9 cellular contexts compared by ENCODE assay signal in the genomic region with DNA sequence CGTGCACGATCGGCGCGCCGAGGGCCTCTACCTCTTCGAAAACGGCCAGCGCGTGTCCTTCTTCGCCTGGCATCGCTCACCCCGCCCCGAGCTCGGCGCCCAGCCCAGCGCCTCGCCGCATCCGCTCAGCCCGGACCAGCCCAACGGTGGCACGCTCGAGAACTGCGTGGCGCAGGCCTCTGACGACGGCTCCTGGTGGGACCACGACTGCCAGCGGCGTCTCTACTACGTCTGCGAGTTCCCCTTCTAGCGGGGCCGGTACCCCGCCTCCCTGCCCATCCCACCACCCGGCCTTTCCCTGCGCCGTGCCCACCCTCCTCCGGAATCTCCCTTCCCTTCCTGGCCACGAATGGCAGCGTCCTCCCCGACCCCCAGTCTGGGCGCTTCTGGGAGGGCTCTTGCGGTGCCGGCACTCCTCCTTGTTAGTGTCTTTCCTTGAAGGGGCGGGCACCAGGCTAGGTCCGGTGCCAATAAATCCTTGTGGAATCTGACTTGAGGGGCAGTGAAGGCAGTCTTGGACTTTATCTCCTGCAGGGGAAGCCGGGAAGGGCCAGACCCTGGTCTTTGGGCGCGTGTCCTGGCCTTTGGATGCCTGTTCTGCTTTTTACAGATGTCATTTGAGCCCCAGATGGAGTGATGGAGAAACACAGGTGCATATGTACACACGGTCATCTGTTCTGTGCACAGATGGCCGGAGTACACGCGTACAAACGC. TPM values are rescaled to one million over a fixed set of nuclear protein-coding genes. Genes with fewer than 3 reads are reported as not detected.
DNase-seq lines count a peak whose midpoint lies in the region; ATAC-seq and TF ChIP-seq lines count a peak whose summit lies in the region.
"Had no signal": no experiment of that assay in that cellular context is flagged by ENCODE, and none has a peak within 500 bp of the region (broad histone marks: within the 10 kb centered on the region; RNA-seq: fewer than 3 reads in every experiment).

No MANE protein-coding gene starts in this region.

- peak overlapping the region; percentile 74 to 85 for H3K27ac ChIP-seq in uterus

- no peaks in the 10 kb centered on the region for H3K9me3 Mint-ChIP-seq in MCF 10A (ENCODE audit: unreplicated experiment)
- peaks cover 8% of the 10 kb centered on the region for H3K9me3 Mint-ChIP-seq in memory B cell

- DNase-seq in MCF 10A (ENCODE audit: unreplicated experiment) (no peak), memory B cell (ENCODE audit: low spot score in 2 of 2) (no peak), uterus (no peak), SIG-M5 treated with dmso at 0.1 percent for 504 hours (lab: John Stamatoyannopoulos, UW; ENCODE audit: unreplicated experiment) (no peak), DMS53 treated with DMSO at 0.1 percent for 48 hours (lab: John Stamatoyannopoulos, UW; ENCODE audit: unreplicated experiment) (no peak)

- H3K36me3 Mint-ChIP-seq in MCF 10A (ENCODE audit: insufficient read depth, unreplicated experiment) (no peaks in the 10 kb centered on the region), memory B cell (peaks cover 4% of the 10 kb centered on the region)

- peaks cover 0 to 19% of the 10 kb centered on the region in 2 donors for H3K4me1 ChIP-seq in uterus

- H3K36me3 ChIP-seq in uterus, result no peaks in the 10 kb centered on the region

- H3K4me3 Mint-ChIP-seq in MCF 10A (ENCODE audit: unreplicated experiment) (peak overlapping the region; percentile 82), memory B cell (peak overlapping the region; percentile 73)

- peak; percentile 22 for ATAC-seq in HG03457 (IDR thresholded peaks at IDR 0.05; ENCODE audit: unreplicated experiment)
- ATAC-seq in memory B cell (ENCODE audit: low read depth), result peak; percentile 40
- ATAC-seq in GM19023 (IDR thresholded peaks at IDR 0.05; ENCODE audit: unreplicated experiment), result no peak
- ATAC-seq: Panc1 had no signal

- H3K27me3 ChIP-seq in uterus, result no peaks in the 10 kb centered on the region

- TF ChIP-seq CTCF in GM12875 (IDR thresholded peaks at IDR 0.05; ENCODE audit: borderline replicate concordance, insufficient read depth, low read depth, low read length) (no peak), MCF 10A (IDR thresholded peaks at IDR 0.05; ENCODE audit: unreplicated experiment) (no peak), uterus (IDR thresholded peaks at IDR 0.05) (no peak)

- no TSS peak for BruUV-seq in MCF 10A (replicated peaks; lab: Mats Ljungman, UMichigan)

- no peak for TF ChIP-seq POLR2A in uterus (IDR thresholded peaks at IDR 0.05)

- no peaks in the 10 kb centered on the region for H3K27me3 Mint-ChIP-seq in MCF 10A (ENCODE audit: insufficient read depth, unreplicated experiment)
- H3K27me3 Mint-ChIP-seq in memory B cell, result peaks cover 45% of the 10 kb centered on the region

- intact Hi-C loops in MCF 10A (cut with micrococcal nuclease) (no loop called here), uterus (cut with DNase I; ENCODE audit: low total_unique reads) (no loop called here)

- peak overlapping the region; percentile 87 for H3K27ac Mint-ChIP-seq in MCF 10A (ENCODE audit: low read depth, unreplicated experiment)
- peak overlapping the region; percentile 41 for H3K27ac Mint-ChIP-seq in memory B cell

- peaks cover 7% of the 10 kb centered on the region for H3K4me1 Mint-ChIP-seq in MCF 10A (ENCODE audit: insufficient read depth, unreplicated experiment)
- H3K4me1 Mint-ChIP-seq in memory B cell, result peaks cover 11% of the 10 kb centered on the region

- H3K4me3 ChIP-seq in GM12875 (ENCODE audit: low read depth, low read length), result peak overlapping the region; percentile 57
- peak overlapping the region; percentile 66 to 78 for H3K4me3 ChIP-seq in uterus

- no peaks in the 10 kb centered on the region for H3K9me3 ChIP-seq in uterus

- POLR2A ChIA-PET in MCF 10A (lab: Yijun Ruan, JAX), result interaction anchor here (0.6 to 1.3 kb wide), 6 partner anchors 9 to 1939 kb away, joined by 3 to 7 read pairs (median 4); a partner anchor contains a TSS

- CTCF ChIA-PET in MCF 10A (lab: Yijun Ruan, JAX), result interaction anchor here (0.6 to 0.8 kb wide), 5 partner anchors 19 to 1573 kb away, joined by 3 to 4 read pairs (median 3); no protein-coding TSS in a partner anchor

RNA-seq across cellular contexts. Expression of a gene that starts 2.2 kb away (rescaled TPM):
- total RNA-seq in MCF 10A (2022), result 2.4 and 2.8 TPM in 2 replicates
- total RNA-seq in uterus, result 100 to 1,000 TPM in 1 of 4 donors, 10 to 100 TPM in 1, 1 to 10 TPM in 2; 1.5 to 105 (median 10.9) TPM

RNA-seq across cellular contexts. Expression of a gene that starts 5.8 kb away (rescaled TPM):
- total RNA-seq in MCF 10A (2022) (0.10 and 0.44 TPM in 2 replicates), uterus (1 to 10 TPM in 2 of 4 donors, not detected in 2; 4.0 to 6.5 TPM)

RNA-seq across cellular contexts. Expression of a gene that starts 44.9 kb away (rescaled TPM):
- total RNA-seq in MCF 10A (2022) (not detected in 2 replicates), uterus (not detected)
